1 cellular context compared by ENCODE assay signal in the genomic region with DNA sequence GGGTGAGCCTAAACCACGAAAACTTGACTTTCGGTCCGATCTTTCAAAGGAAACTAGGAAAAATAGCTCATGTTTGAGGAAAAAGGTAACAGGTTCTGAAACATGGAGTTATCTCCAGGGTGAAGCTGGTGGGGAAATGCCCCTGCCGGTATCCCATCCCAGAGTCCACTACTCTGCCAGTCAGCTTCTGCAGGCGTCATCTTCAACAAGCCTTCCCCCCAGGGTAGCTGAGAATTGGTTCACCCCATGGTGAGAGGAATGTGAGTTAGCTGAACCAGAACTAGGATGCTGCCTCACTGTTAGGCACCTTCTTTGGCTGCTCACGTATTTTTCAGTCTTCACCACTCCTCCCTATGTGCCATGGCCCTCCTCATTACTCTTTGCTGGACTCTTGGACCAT.
TF ChIP-seq lines count a peak whose summit lies in the region.

No MANE protein-coding gene starts in this region.

TF ChIP-seq in HCT116, 20 proteins besides CTCF, POLR2A, EP300 and RAD21 (continued from another document):
- TF ChIP-seq REST (IDR thresholded peaks at IDR 0.05; ENCODE audit: low read depth), result no peak
- no peak for TF ChIP-seq EZH2phosphoT487 (IDR thresholded peaks at IDR 0.05; ENCODE audit: borderline replicate concordance)
- TF ChIP-seq ELF1 (IDR thresholded peaks at IDR 0.05; ENCODE audit: borderline replicate concordance, low read depth), result no peak
- no peak for TF ChIP-seq EGR1 (IDR thresholded peaks at IDR 0.05; ENCODE audit: low read depth)
- no peak for TF ChIP-seq SRF (IDR thresholded peaks at IDR 0.05; ENCODE audit: low read depth)
- no peak for TF ChIP-seq POLR2AphosphoS5 (IDR thresholded peaks at IDR 0.05; ENCODE audit: low read depth, low read length)
- TF ChIP-seq CBX3 (IDR thresholded peaks at IDR 0.05; ENCODE audit: low read depth), result no peak
- TF ChIP-seq ZNF274 (IDR thresholded peaks at IDR 0.05; ENCODE audit: low read depth, low read length), result no peak
TF ChIP-seq in HCT116: peak in this region for 0.
